ENCODE assay signal across 13 cellular contexts in the genomic region with DNA sequence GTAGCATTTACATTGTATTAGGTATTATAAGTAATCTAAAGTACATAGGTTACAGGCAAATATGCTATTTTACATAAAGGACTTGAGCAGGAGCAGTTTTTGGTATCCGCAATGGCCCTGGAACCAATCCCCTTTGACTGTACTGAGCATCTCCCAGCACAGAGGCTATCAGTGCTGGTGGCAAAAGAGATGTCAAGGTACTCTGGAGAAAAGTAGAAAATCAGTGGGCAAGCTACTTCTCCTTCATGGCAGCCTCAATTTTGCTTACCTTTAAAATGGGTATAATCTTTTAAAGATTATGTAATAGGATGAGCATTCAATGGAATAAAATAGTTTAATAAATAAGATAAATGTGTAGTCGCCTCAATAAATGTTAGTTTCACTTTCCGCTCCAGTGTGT. TPM values are rescaled to one million over a fixed set of nuclear protein-coding genes. Genes with fewer than 3 reads are reported as not detected.
DNase-seq lines count a peak whose midpoint lies in the region; ATAC-seq and TF ChIP-seq lines count a peak whose summit lies in the region.
"Had no signal": no experiment of that assay in that cellular context is flagged by ENCODE, and none has a peak within 500 bp of the region (broad histone marks: within the 10 kb centered on the region; RNA-seq: fewer than 3 reads in every experiment).

No MANE protein-coding gene starts in this region.

- CTCF ChIA-PET in CD8-positive, alpha-beta T cell (lab: Charles Lee): no interaction called here

- H3K4me3 ChIP-seq in left ventricle myocardium inferior (no peak overlapping the region), endocrine pancreas (ENCODE audit: control insufficient read depth, insufficient read depth, low read length) (peak overlapping the region; percentile 32), neuron (ENCODE audit: low read length) (peak overlapping the region; percentile 46), vagina (no peak overlapping the region)
- no peak overlapping the region for H3K4me3 ChIP-seq in CD8-positive, alpha-beta T cell (ENCODE audit: low read depth, low read length)
- H3K4me3 ChIP-seq: HAP-1, SK-N-MC, skin epidermis had no signal

- no peaks in the 10 kb centered on the region for H3K9me3 Mint-ChIP-seq in CD8-positive, alpha-beta T cell
- H3K9me3 Mint-ChIP-seq: natural killer cell treated with Interleukin-12 subunit alpha and Interleukin-12 subunit beta and Interleukin-15 and Interleukin-18, amount 100 ng/mL, for 72 hours had no signal

- DNase-seq in left ventricle myocardium inferior: no peak
- no peak for DNase-seq in Right ventricle myocardium superior
- no peak for DNase-seq in vagina (ENCODE audit: extremely low spot score in 2 of 2)
- no peak for DNase-seq in CD8-positive, alpha-beta T cell
- DNase-seq: activated gamma-delta T cell had no signal

- no peaks in the 10 kb centered on the region for H3K4me1 Mint-ChIP-seq in CD8-positive, alpha-beta T cell (ENCODE audit: low read depth)

- H3K9me3 ChIP-seq in left ventricle myocardium inferior (replicated peaks): no peaks in the 10 kb centered on the region
- no peaks in the 10 kb centered on the region for H3K9me3 ChIP-seq in endocrine pancreas (ENCODE audit: control insufficient read depth, low read length)
- no peaks in the 10 kb centered on the region for H3K9me3 ChIP-seq in neuron (ENCODE audit: low read length)
- no peaks in the 10 kb centered on the region for H3K9me3 ChIP-seq in vagina
- H3K9me3 ChIP-seq in CD8-positive, alpha-beta T cell (ENCODE audit: low read length): no peaks in the 10 kb centered on the region
- H3K9me3 ChIP-seq: HAP-1 had no signal

- H3K4me1 ChIP-seq in left ventricle myocardium inferior: peaks cover 45% of the 10 kb centered on the region
- H3K4me1 ChIP-seq in endocrine pancreas (ENCODE audit: control insufficient read depth, insufficient read depth, low read length): peaks cover 25% of the 10 kb centered on the region
- H3K4me1 ChIP-seq in neuron (ENCODE audit: insufficient read depth, low read length): peaks cover 25% of the 10 kb centered on the region
- H3K4me1 ChIP-seq in vagina: peaks cover 34% of the 10 kb centered on the region
- no peaks in the 10 kb centered on the region for H3K4me1 ChIP-seq in CD8-positive, alpha-beta T cell (ENCODE audit: insufficient read depth, low read length)

- no peak overlapping the region for H3K27ac Mint-ChIP-seq in CD8-positive, alpha-beta T cell
- H3K27ac Mint-ChIP-seq: natural killer cell treated with Interleukin-12 subunit alpha and Interleukin-12 subunit beta and Interleukin-15 and Interleukin-18, amount 100 ng/mL, for 72 hours had no signal

- no peaks in the 10 kb centered on the region for H3K36me3 ChIP-seq in left ventricle myocardium inferior
- H3K36me3 ChIP-seq in endocrine pancreas (ENCODE audit: control insufficient read depth, insufficient read depth, low read length): no peaks in the 10 kb centered on the region
- H3K36me3 ChIP-seq in neuron (ENCODE audit: insufficient read depth, low read length): no peaks in the 10 kb centered on the region
- no peaks in the 10 kb centered on the region for H3K36me3 ChIP-seq in vagina
- no peaks in the 10 kb centered on the region for H3K36me3 ChIP-seq in CD8-positive, alpha-beta T cell (ENCODE audit: insufficient read depth, low read length)
- H3K36me3 ChIP-seq: HAP-1 had no signal

- H3K27ac ChIP-seq in left ventricle myocardium inferior (replicated peaks): peak overlapping the region; percentile 80
- peak overlapping the region; percentile 44 for H3K27ac ChIP-seq in vagina
- H3K27ac ChIP-seq in CD8-positive, alpha-beta T cell (ENCODE audit: low read depth, low read length): no peak overlapping the region
- H3K27ac ChIP-seq: SK-N-MC had no signal

- TF ChIP-seq POLR2A in vagina (IDR thresholded peaks at IDR 0.05): no peak

- H2AFZ ChIP-seq in neuron (ENCODE audit: low read depth, low read length): no peak overlapping the region

- H3K36me3 Mint-ChIP-seq in CD8-positive, alpha-beta T cell: no peaks in the 10 kb centered on the region
- H3K36me3 Mint-ChIP-seq: natural killer cell treated with Interleukin-12 subunit alpha and Interleukin-12 subunit beta and Interleukin-15 and Interleukin-18, amount 100 ng/mL, for 72 hours had no signal

- no peak for ATAC-seq in Right ventricle myocardium superior (ENCODE audit: poor library complexity)
- ATAC-seq in CD8-positive, alpha-beta T cell: no peak
- no peak for ATAC-seq in HG03354 (IDR thresholded peaks at IDR 0.05; ENCODE audit: poor library complexity, severe bottlenecking, unreplicated experiment)
- no peak for ATAC-seq in GM19035 (IDR thresholded peaks at IDR 0.05; ENCODE audit: unreplicated experiment)
- ATAC-seq: natural killer cell treated with Interleukin-12 subunit alpha and Interleukin-12 subunit beta and Interleukin-15 and Interleukin-18, amount 100 ng/mL, for 72 hours had no signal

- H3K9ac ChIP-seq in endocrine pancreas (ENCODE audit: control insufficient read depth, insufficient read depth, low read length): no peak overlapping the region

- H3K27me3 Mint-ChIP-seq in CD8-positive, alpha-beta T cell (ENCODE audit: low read depth): peaks cover 18% of the 10 kb centered on the region

- H3K27me3 ChIP-seq in left ventricle myocardium inferior (ENCODE audit: low read depth) (no peaks in the 10 kb centered on the region), endocrine pancreas (ENCODE audit: control insufficient read depth, insufficient read depth, low read length) (no peaks in the 10 kb centered on the region), neuron (ENCODE audit: insufficient read depth, low read length) (no peaks in the 10 kb centered on the region), vagina (no peaks in the 10 kb centered on the region)
- no peaks in the 10 kb centered on the region for H3K27me3 ChIP-seq in CD8-positive, alpha-beta T cell (ENCODE audit: insufficient read depth, low read length)

- no peak overlapping the region for H3K4me3 Mint-ChIP-seq in CD8-positive, alpha-beta T cell
- H3K4me3 Mint-ChIP-seq: natural killer cell treated with Interleukin-12 subunit alpha and Interleukin-12 subunit beta and Interleukin-15 and Interleukin-18, amount 100 ng/mL, for 72 hours had no signal

- no peak for TF ChIP-seq CTCF in left ventricle myocardium inferior (IDR thresholded peaks at IDR 0.05; ENCODE audit: borderline replicate concordance)
- TF ChIP-seq CTCF in vagina (IDR thresholded peaks at IDR 0.05): no peak
- no peak for TF ChIP-seq CTCF in CD8-positive, alpha-beta T cell (IDR thresholded peaks at IDR 0.05)

- POLR2A ChIA-PET in CD8-positive, alpha-beta T cell (lab: Charles Lee): no interaction called here

- intact Hi-C loops in left ventricle myocardium inferior (cut with micrococcal nuclease) (loop anchor here (5.0 kb wide), 2 partner anchors 162 to 177 kb away; no protein-coding TSS in a partner anchor), Right ventricle myocardium superior (cut with DNase I) (loop anchor here (5.0 kb wide), 1 partner anchor 177 kb away; no protein-coding TSS in a partner anchor), vagina (cut with DNase I) (loop anchor here (5.0 kb wide), 1 partner anchor 177 kb away; no protein-coding TSS in a partner anchor)
- intact Hi-C loops in CD8-positive, alpha-beta T cell (cut with DNase I, micrococcal nuclease): no loop called here

RNA-seq across cellular contexts. Expression of a gene that starts 56.7 kb away (rescaled TPM):
- total RNA-seq in left ventricle myocardium inferior (72.9 TPM), Right ventricle myocardium superior (49.6 TPM), vagina (78.3 TPM)
- total RNA-seq in CD8-positive, alpha-beta T cell: under 1 TPM; 0.33 TPM

Comparison
In these comparisons a context has a peak if more than half of its experiments do, and no peak if none do; other contexts are left out.
1. H3K4me3 ChIP-seq: peak in endocrine pancreas (single experiment) and neuron (single experiment); none in left ventricle myocardium inferior (single experiment), vagina (0 of 2) and CD8-positive, alpha-beta T cell (single experiment).
2. RNA of a gene that starts 56.7 kb away (total RNA-seq): 78.3 TPM in vagina (single experiment), 72.9 TPM in left ventricle myocardium inferior (single experiment) and 49.6 TPM in Right ventricle myocardium superior (single experiment); 0.33 TPM in CD8-positive, alpha-beta T cell; every median in the first group is over 10 times any median in the second.
3. intact Hi-C loops: an anchor here in left ventricle myocardium inferior (5.0 kb wide), Right ventricle myocardium superior (5.0 kb wide) and vagina (5.0 kb wide); none called in CD8-positive, alpha-beta T cell.